In the genomic region with DNA sequence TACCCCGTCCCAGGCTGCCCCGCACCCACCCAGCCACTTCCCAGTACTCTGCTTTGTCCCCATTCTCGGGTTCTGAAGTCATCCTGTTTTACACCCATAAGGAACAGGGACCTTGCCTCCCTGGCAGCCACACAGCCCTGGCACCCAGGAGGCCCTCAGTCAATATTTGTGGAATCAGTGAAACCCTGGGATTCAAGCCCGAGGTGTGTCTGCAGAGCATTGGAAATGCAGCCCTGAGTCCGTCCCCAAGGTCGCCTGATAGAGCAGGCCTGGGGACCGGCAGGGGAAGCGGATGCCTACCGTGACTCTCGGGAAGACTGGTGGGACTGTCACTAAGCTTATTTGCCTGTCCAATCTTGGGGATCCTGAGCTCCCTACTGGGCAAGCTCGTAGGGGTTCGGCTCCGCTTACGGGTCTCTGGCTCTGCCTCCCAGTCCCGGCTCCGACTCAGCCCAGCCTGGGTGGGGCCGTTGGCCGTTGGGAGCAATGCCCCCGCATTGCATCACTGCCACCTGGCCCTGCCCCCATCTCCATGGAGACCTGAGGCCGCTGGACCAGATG, we compare ENCODE assay signal across 1 cellular context.
TF ChIP-seq lines count a peak whose summit lies in the region.

No MANE protein-coding gene starts in this region.

TF ChIP-seq in K562, 482 proteins besides CTCF, POLR2A, EP300 and RAD21:
- no peak for TF ChIP-seq POLR2H (tag; IDR thresholded peaks at IDR 0.05; ENCODE audit: low read depth)
- 0 out of 2 replicates have a peak, but pooled peaks have one; percentile 12 for TF ChIP-seq CEBPB (tag; IDR thresholded peaks at IDR 0.05)
TF ChIP-seq in K562: peak in this region for 1.
